In the genomic region with DNA sequence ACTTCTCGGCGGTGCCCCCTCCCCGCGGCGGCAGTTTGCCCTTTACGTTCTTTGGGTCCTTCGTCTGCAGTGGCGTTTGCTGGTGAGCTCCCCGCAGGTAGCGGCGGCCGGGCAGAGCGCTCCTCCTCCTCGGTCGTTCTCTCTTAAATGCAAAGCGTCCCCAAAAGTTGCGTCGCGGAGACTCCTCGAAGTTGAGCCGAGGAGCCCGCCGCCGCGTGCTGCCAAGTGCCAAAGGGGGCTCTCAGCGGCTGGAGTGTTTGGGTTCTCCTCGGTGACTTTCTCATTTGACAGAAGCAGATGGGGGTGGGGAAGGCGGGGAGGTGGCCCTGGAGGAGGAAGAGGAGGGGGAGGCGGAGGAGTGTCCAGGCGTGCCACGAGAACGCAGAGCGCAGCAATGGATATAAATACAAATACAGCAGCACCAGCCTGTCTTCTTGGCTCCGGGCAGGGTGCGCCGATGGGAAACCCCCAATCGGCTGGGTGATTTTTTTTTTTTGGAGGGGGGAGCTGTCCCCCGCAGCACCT, we compare ENCODE assay signal across 9 cellular contexts. TPM values are rescaled to one million over a fixed set of nuclear protein-coding genes. Genes with fewer than 3 reads are reported as not detected.
DNase-seq lines count a peak whose midpoint lies in the region; ATAC-seq and TF ChIP-seq lines count a peak whose summit lies in the region.
"Had no signal": no experiment of that assay in that cellular context is flagged by ENCODE, and none has a peak within 500 bp of the region (broad histone marks: within the 10 kb centered on the region; RNA-seq: fewer than 3 reads in every experiment).

A gene (minus strand): TSS at position 259 of the 525 bp plus-strand sequence. CDS start 496 bp downstream, outside the sequence.

- H3K4me1 ChIP-seq in Panc1 (ENCODE audit: control insufficient read depth, insufficient read depth, low read length): 0 out of 2 replicates have a peak, but pooled peaks cover 4% of the 10 kb centered on the region
- no peaks in the 10 kb centered on the region for H3K4me1 ChIP-seq in Karpas-422 (ENCODE audit: low read length)

- H2AFZ ChIP-seq in Karpas-422 (ENCODE audit: low read length): no peak within 1 kb of the TSS

- H3K79me2 ChIP-seq in Karpas-422 (ENCODE audit: low read length): no peaks in the 10 kb centered on the region

- no peaks in the 10 kb centered on the region for H4K20me1 ChIP-seq in Karpas-422 (ENCODE audit: insufficient read depth, low read depth, low read length)

- CTCF ChIA-PET in Panc1 (lab: Charles Lee): interaction anchor here (0.5 kb wide), 1 partner anchor 87 kb away, joined by 3 read pairs; no protein-coding TSS in a partner anchor

- H3K27ac ChIP-seq in Panc1 (ENCODE audit: low read length) (no peak within 1 kb of the TSS), Karpas-422 (ENCODE audit: low read length) (no peak within 1 kb of the TSS)

- H3K27me3 ChIP-seq in Panc1 (ENCODE audit: control insufficient read depth, insufficient read depth, low read length): peaks cover 2% of the 10 kb centered on the region; the same call in 1 of the 2 replicates
- no peaks in the 10 kb centered on the region for H3K27me3 ChIP-seq in Karpas-422 (ENCODE audit: low read length)

- BruUV-seq in Panc1 (replicated peaks; lab: Mats Ljungman, UMichigan): TSS peak; percentile 53

- H3K36me3 ChIP-seq in Panc1 (ENCODE audit: control insufficient read depth, insufficient read depth, low read length): no peaks in the 10 kb centered on the region
- no peaks in the 10 kb centered on the region for H3K36me3 ChIP-seq in Karpas-422 (ENCODE audit: insufficient read depth, low read length)

- no peak for TF ChIP-seq CTCF in Panc1 (IDR thresholded peaks at IDR 0.05)

- intact Hi-C loops in Panc1 (cut with micrococcal nuclease; ENCODE audit: unreplicated experiment): no loop called here

- ATAC-seq in GM21528 (IDR thresholded peaks at IDR 0.05; ENCODE audit: low FRiP score, unreplicated experiment) (peak; percentile 7), Panc1 (peak; percentile 24), HG02970 (IDR thresholded peaks at IDR 0.05; ENCODE audit: low FRiP score, unreplicated experiment) (no peak), HG03159 (IDR thresholded peaks at IDR 0.05; ENCODE audit: unreplicated experiment) (no peak)

- H3K9me2 ChIP-seq in Karpas-422 (replicated peaks; ENCODE audit: insufficient read depth, low read length): no peaks in the 10 kb centered on the region

- TF ChIP-seq POLR2A in erythroblast (IDR thresholded peaks at IDR 0.05; ENCODE audit: low read length): no peak

- DNase-seq in Panc1 (ENCODE audit: low read depth, low spot score) (no peak), erythroblast (lab: John Stamatoyannopoulos, UW) (peak; percentile 67 to 70), retina (peak; percentile 63), CD1c-positive myeloid dendritic cell (ENCODE audit: extremely low spot score) (no peak), Karpas-422 (no peak)

- H3K9me3 ChIP-seq in Panc1 (ENCODE audit: control insufficient read depth, insufficient read depth, low read depth, low read length): no peaks in the 10 kb centered on the region
- no peaks in the 10 kb centered on the region for H3K9me3 ChIP-seq in Karpas-422 (ENCODE audit: low read length)

- H3K4me2 ChIP-seq in Karpas-422 (ENCODE audit: low read depth, low read length, poor library complexity, severe bottlenecking): no peak within 1 kb of the TSS

- H3K4me3 ChIP-seq in Panc1 (ENCODE audit: low read depth in 2 of 2, low read length in 2 of 2) (peak within 1 kb of the TSS; percentile 48 to 69), Karpas-422 (ENCODE audit: low read length) (no peak within 1 kb of the TSS)

- POLR2A ChIA-PET in Panc1 (lab: Charles Lee): no interaction called here

- in situ Hi-C loops in Panc1 (cut with HindIII; ENCODE audit: low pct_unique_long_range_greater_than_20kb, low sequenced_read_pairs): no loop called here

- no peak within 1 kb of the TSS for H3K9ac ChIP-seq in Karpas-422 (ENCODE audit: low read length)

RNA-seq across cellular contexts. Expression of the gene that starts here (rescaled TPM):
- total RNA-seq in Panc1 (2021; ENCODE audit: unreplicated experiment): 3.5 TPM
- 3.2 TPM for polyA plus RNA-seq in Panc1 (2012; ENCODE audit: insufficient read length)
- total RNA-seq in Karpas-422 (2014; rRNA removed; shearing (Covaris generic); ENCODE audit: low replicate concordance): not detected in 2 replicates
- total RNA-seq: glomerular endothelial cell had no signal

Comparison
In these comparisons a context has a peak if more than half of its experiments do, and no peak if none do; other contexts are left out.
1. ATAC-seq: peak in GM21528 (single experiment) and Panc1 (single experiment); none in HG02970 (single experiment) and HG03159 (single experiment).
2. DNase-seq: peak in erythroblast (2 of 2) and retina (single experiment); none in Panc1 (single experiment), CD1c-positive myeloid dendritic cell (single experiment) and Karpas-422 (single experiment).